In genomic region chr16:80441935-80442334, GRCh38 we compare ENCODE assay signal across 18 cellular contexts.
DNase-seq lines count a peak whose midpoint lies in the region; ATAC-seq and TF ChIP-seq lines count a peak whose summit lies in the region.
"Had no signal": no experiment of that assay in that cellular context is flagged by ENCODE, and none has a peak within 500 bp of the region (broad histone marks: within the 10 kb centered on the region; RNA-seq: fewer than 3 reads in every experiment).

No MANE protein-coding gene starts in this region.

- no peak for DNase-seq in GM20000 (ENCODE audit: low spot score)
- no peak for DNase-seq in NCI-H1092 (lab: John Stamatoyannopoulos, UW)
- DNase-seq in osteocyte (ENCODE audit: extremely low spot score, unreplicated experiment), result no peak
- no peak for DNase-seq in HCEC 1CT
- DNase-seq: CD8-positive, alpha-beta T cell; COR-L47; DMS153; DMS79 treated with DMSO at 0.1 percent for 48 hours; EL; GM23248; IMR-90; Kasumi-1; KBM-7 had no signal

- peak; percentile 62 for ATAC-seq in GM18498 (IDR thresholded peaks at IDR 0.05; ENCODE audit: unreplicated experiment)
- ATAC-seq in GM19324 (IDR thresholded peaks at IDR 0.05; ENCODE audit: low FRiP score, unreplicated experiment), result peak; percentile 57
- ATAC-seq in GM21737 (IDR thresholded peaks at IDR 0.05; ENCODE audit: unreplicated experiment), result peak; percentile 54
- peak; percentile 55 for ATAC-seq in HG03196 (IDR thresholded peaks at IDR 0.05; ENCODE audit: unreplicated experiment)
- ATAC-seq: CD8-positive, alpha-beta T cell had no signal

- no peak for TF ChIP-seq CTCF in GM20000 (IDR thresholded peaks at IDR 0.05; ENCODE audit: extremely low read depth, missing control alignments)
- no peak for TF ChIP-seq CTCF in osteocyte (IDR thresholded peaks at IDR 0.05)

- no peaks in the 10 kb centered on the region for H3K9me3 Mint-ChIP-seq in osteocyte (ENCODE audit: unreplicated experiment)
- H3K9me3 Mint-ChIP-seq: CD8-positive, alpha-beta T cell had no signal

- H3K36me3 Mint-ChIP-seq in osteocyte (ENCODE audit: unreplicated experiment), result no peaks in the 10 kb centered on the region
- H3K36me3 Mint-ChIP-seq: CD14-positive monocyte; CD8-positive, alpha-beta T cell had no signal

- no peak overlapping the region for H3K4me3 Mint-ChIP-seq in osteocyte (ENCODE audit: unreplicated experiment)
- H3K4me3 Mint-ChIP-seq: CD14-positive monocyte; CD8-positive, alpha-beta T cell had no signal

- H3K4me1 Mint-ChIP-seq in osteocyte (ENCODE audit: unreplicated experiment), result no peaks in the 10 kb centered on the region

- H3K27me3 Mint-ChIP-seq in osteocyte (ENCODE audit: unreplicated experiment), result peaks cover 10% of the 10 kb centered on the region

- H3K27ac Mint-ChIP-seq in osteocyte (ENCODE audit: unreplicated experiment), result no peak overlapping the region
- H3K27ac Mint-ChIP-seq: CD8-positive, alpha-beta T cell had no signal
